ENCODE assay signal across 14 cellular contexts in genomic region chr20:59015812-59016711, GRCh38. TPM values are rescaled to one million over a fixed set of nuclear protein-coding genes. Genes with fewer than 3 reads are reported as not detected.
DNase-seq lines count a peak whose midpoint lies in the region; ATAC-seq and TF ChIP-seq lines count a peak whose summit lies in the region.
"Had no signal": no experiment of that assay in that cellular context is flagged by ENCODE, and none has a peak within 500 bp of the region (broad histone marks: within the 10 kb centered on the region; RNA-seq: fewer than 3 reads in every experiment).

No MANE protein-coding gene starts in this region.

- ATAC-seq in activated CD8-positive, alpha-beta memory T cell treated with anti-CD3 and anti-CD28 coated beads, Interleukin-2, amount 10 ng/mL, durations not matched to agents 7 days and 5 days: no peak
- no peak for ATAC-seq in gastroesophageal sphincter

- H3K9me2 ChIP-seq in DOHH2 (replicated peaks; ENCODE audit: control insufficient read depth, low read length): no peaks in the 10 kb centered on the region

- H3K36me3 ChIP-seq in BLaER1 (peaks cover 3% of the 10 kb centered on the region; the same call in 1 of the 2 replicates), DOHH2 (ENCODE audit: control insufficient read depth, low read length) (no peaks in the 10 kb centered on the region), gastroesophageal sphincter (peaks cover 0 to 7% of the 10 kb centered on the region in 2 donors)

- 66 to 97% methylated on average over 5 to 11 of the region's 16 CpGs for WGBS in gastroesophageal sphincter (ENCODE audit: low coverage in 1 of 2), 2 donors

- no peaks in the 10 kb centered on the region for H3K36me3 Mint-ChIP-seq in activated CD8-positive, alpha-beta memory T cell treated with anti-CD3 and anti-CD28 coated beads, Interleukin-2, amount 10 ng/mL, durations not matched to agents 7 days and 5 days
- H3K36me3 Mint-ChIP-seq in mesothelial cell of epicardium: no peaks in the 10 kb centered on the region

- peaks cover 50% of the 10 kb centered on the region for H3K4me1 Mint-ChIP-seq in activated CD8-positive, alpha-beta memory T cell treated with anti-CD3 and anti-CD28 coated beads, Interleukin-2, amount 10 ng/mL, durations not matched to agents 7 days and 5 days
- H3K4me1 Mint-ChIP-seq in mesothelial cell of epicardium: peaks cover 27% of the 10 kb centered on the region

- H3K4me3 ChIP-seq in BLaER1 (no peak overlapping the region), DOHH2 (ENCODE audit: low read length) (peak overlapping the region; percentile 55), gastroesophageal sphincter (no peak overlapping the region)

- TF ChIP-seq POLR2A in gastroesophageal sphincter (IDR thresholded peaks at IDR 0.05): no peak

- TF ChIP-seq CTCF in DOHH2 (IDR thresholded peaks at IDR 0.05; ENCODE audit: low read depth, low read length, poor library complexity, severe bottlenecking): no peak
- no peak for TF ChIP-seq CTCF in mesothelial cell of epicardium (IDR thresholded peaks at IDR 0.05; ENCODE audit: unreplicated experiment)
- no peak for TF ChIP-seq CTCF in gastroesophageal sphincter (IDR thresholded peaks at IDR 0.05)

- H4K20me1 ChIP-seq in BLaER1: no peaks in the 10 kb centered on the region
- H4K20me1 ChIP-seq in DOHH2 (ENCODE audit: control insufficient read depth, insufficient read depth, low read depth, low read length): no peaks in the 10 kb centered on the region

- H3K4me1 ChIP-seq in BLaER1 (peaks cover 36% of the 10 kb centered on the region), DOHH2 (ENCODE audit: control insufficient read depth, low read length) (peaks cover 25% of the 10 kb centered on the region), gastroesophageal sphincter (peaks cover 0 to 4% (median 0%) of the 10 kb centered on the region in 3 donors)

- H3K4me3 Mint-ChIP-seq in activated CD8-positive, alpha-beta memory T cell treated with anti-CD3 and anti-CD28 coated beads, Interleukin-2, amount 10 ng/mL, durations not matched to agents 7 days and 5 days: no peak overlapping the region
- no peak overlapping the region for H3K4me3 Mint-ChIP-seq in mesothelial cell of epicardium

- no peaks in the 10 kb centered on the region for H3K79me2 ChIP-seq in DOHH2 (ENCODE audit: control insufficient read depth, low read length)

- TF ChIP-seq EP300 in gastroesophageal sphincter (IDR thresholded peaks at IDR 0.05): no peak

- CTCF ChIA-PET in activated CD8-positive, alpha-beta memory T cell treated with anti-CD3 and anti-CD28 coated beads, Interleukin-2, amount 10 ng/mL, durations not matched to agents 7 days and 5 days (lab: Charles Lee): no interaction called here

- H3K9me3 Mint-ChIP-seq in activated CD8-positive, alpha-beta memory T cell treated with anti-CD3 and anti-CD28 coated beads, Interleukin-2, amount 10 ng/mL, durations not matched to agents 7 days and 5 days (ENCODE audit: low read depth): no peaks in the 10 kb centered on the region
- no peaks in the 10 kb centered on the region for H3K9me3 Mint-ChIP-seq in mesothelial cell of epicardium
- H3K9me3 Mint-ChIP-seq: CD4-positive, alpha-beta memory T cell had no signal

- no peak overlapping the region for H3K9ac ChIP-seq in BLaER1

- H3K27me3 Mint-ChIP-seq in activated CD8-positive, alpha-beta memory T cell treated with anti-CD3 and anti-CD28 coated beads, Interleukin-2, amount 10 ng/mL, durations not matched to agents 7 days and 5 days: no peaks in the 10 kb centered on the region
- H3K27me3 Mint-ChIP-seq in mesothelial cell of epicardium (ENCODE audit: low read depth): no peaks in the 10 kb centered on the region
- H3K27me3 Mint-ChIP-seq: CD4-positive, alpha-beta memory T cell had no signal

- DNase-seq in activated CD8-positive, alpha-beta memory T cell treated with anti-CD3 and anti-CD28 coated beads, Interleukin-2, amount 10 ng/mL, durations not matched to agents 7 days and 5 days: peak; percentile 37
- DNase-seq in mesothelial cell of epicardium (ENCODE audit: low spot score in 2 of 2, unreplicated experiment in 2 of 2) (peak in 1 of 2 experiments; percentile 27), cortex of kidney (lab: John Stamatoyannopoulos, UW) (no peak), SHP77 treated with DMSO at 0.1 percent for 48 hours (lab: John Stamatoyannopoulos, UW) (no peak)
- DNase-seq: CD4-positive, alpha-beta memory T cell; GDM1; NCI-H1417; NCI-H446 had no signal

- H3K27me3 ChIP-seq in BLaER1 (no peaks in the 10 kb centered on the region), DOHH2 (ENCODE audit: control insufficient read depth, low read length) (no peaks in the 10 kb centered on the region), gastroesophageal sphincter (no peaks in the 10 kb centered on the region)

- H3K4me2 ChIP-seq in BLaER1 (peak overlapping the region; percentile 31; the same call in 1 of the 2 replicates), DOHH2 (ENCODE audit: low read length) (peak overlapping the region; percentile 71)

- no peaks in the 10 kb centered on the region for H3F3A ChIP-seq in DOHH2 (ENCODE audit: control insufficient read depth, insufficient read depth)

- H3K9me3 ChIP-seq in BLaER1 (no peaks in the 10 kb centered on the region), DOHH2 (ENCODE audit: control insufficient read depth, insufficient read depth, low read length) (no peaks in the 10 kb centered on the region), gastroesophageal sphincter (no peaks in the 10 kb centered on the region)

- H3K27ac ChIP-seq in BLaER1 (no peak overlapping the region), DOHH2 (ENCODE audit: low read depth, low read length) (peak overlapping the region; percentile 59), gastroesophageal sphincter (no peak overlapping the region)

- no peak overlapping the region for H3K27ac Mint-ChIP-seq in activated CD8-positive, alpha-beta memory T cell treated with anti-CD3 and anti-CD28 coated beads, Interleukin-2, amount 10 ng/mL, durations not matched to agents 7 days and 5 days
- peak overlapping the region; percentile 53 for H3K27ac Mint-ChIP-seq in mesothelial cell of epicardium

RNA-seq across cellular contexts. Expression of gene TUBB1, which starts 3.2 kb away (rescaled TPM):
- total RNA-seq in activated CD8-positive, alpha-beta memory T cell treated with anti-CD3 and anti-CD28 coated beads, Interleukin-2, amount 10 ng/mL, durations not matched to agents 7 days and 5 days: not detected
- total RNA-seq in mesothelial cell of epicardium (not detected in 3 replicates), gastroesophageal sphincter (under 1 TPM in 1 of 4 donors, not detected in 3; 0.15 TPM)
- total RNA-seq: CD4-positive, alpha-beta memory T cell; chondrocyte; epithelial cell of proximal tubule; myocyte had no signal

RNA-seq across cellular contexts. Expression of gene CTSZ, which starts 9.0 kb away (rescaled TPM):
- total RNA-seq in activated CD8-positive, alpha-beta memory T cell treated with anti-CD3 and anti-CD28 coated beads, Interleukin-2, amount 10 ng/mL, durations not matched to agents 7 days and 5 days: 10 to 100 TPM; 39.6 to 48.0 TPM
- total RNA-seq in mesothelial cell of epicardium: 65.3 to 67.7 TPM (median 65.3 TPM) in 3 replicates
- 100 to 1,000 TPM; 167 to 222 (median 176) TPM for total RNA-seq in gastroesophageal sphincter

RNA-seq across cellular contexts. Expression of gene ATP5F1E, which starts 16.1 kb away (rescaled TPM):
- total RNA-seq in activated CD8-positive, alpha-beta memory T cell treated with anti-CD3 and anti-CD28 coated beads, Interleukin-2, amount 10 ng/mL, durations not matched to agents 7 days and 5 days: 10 to 100 TPM; 78.3 to 80.8 TPM
- total RNA-seq in mesothelial cell of epicardium (46.7 to 52.7 TPM (median 47.8 TPM) in 3 replicates), gastroesophageal sphincter (10 to 100 TPM; 23.1 to 40.6 (median 35.4) TPM)

RNA-seq across cellular contexts. Expression of gene PRELID3B, which starts 26.5 kb away (rescaled TPM):
- total RNA-seq in activated CD8-positive, alpha-beta memory T cell treated with anti-CD3 and anti-CD28 coated beads, Interleukin-2, amount 10 ng/mL, durations not matched to agents 7 days and 5 days: 100 to 1,000 TPM in 1 of 2 experiments, 10 to 100 TPM in 1; 80.4 to 104 TPM
- total RNA-seq in mesothelial cell of epicardium (44.9 to 45.5 TPM (median 45.2 TPM) in 3 replicates), gastroesophageal sphincter (10 to 100 TPM; 35.1 to 60.8 (median 40.0) TPM)

RNA-seq across cellular contexts. Expression of gene NELFCD, which starts 35.0 kb away (rescaled TPM):
- 10 to 100 TPM; 71.2 to 86.2 TPM for total RNA-seq in activated CD8-positive, alpha-beta memory T cell treated with anti-CD3 and anti-CD28 coated beads, Interleukin-2, amount 10 ng/mL, durations not matched to agents 7 days and 5 days
- total RNA-seq in mesothelial cell of epicardium (106 to 112 TPM (median 108 TPM) in 3 replicates), gastroesophageal sphincter (10 to 100 TPM; 26.5 to 48.6 (median 36.1) TPM)
